ENCODE assay signal across 11 cellular contexts in the genomic region with DNA sequence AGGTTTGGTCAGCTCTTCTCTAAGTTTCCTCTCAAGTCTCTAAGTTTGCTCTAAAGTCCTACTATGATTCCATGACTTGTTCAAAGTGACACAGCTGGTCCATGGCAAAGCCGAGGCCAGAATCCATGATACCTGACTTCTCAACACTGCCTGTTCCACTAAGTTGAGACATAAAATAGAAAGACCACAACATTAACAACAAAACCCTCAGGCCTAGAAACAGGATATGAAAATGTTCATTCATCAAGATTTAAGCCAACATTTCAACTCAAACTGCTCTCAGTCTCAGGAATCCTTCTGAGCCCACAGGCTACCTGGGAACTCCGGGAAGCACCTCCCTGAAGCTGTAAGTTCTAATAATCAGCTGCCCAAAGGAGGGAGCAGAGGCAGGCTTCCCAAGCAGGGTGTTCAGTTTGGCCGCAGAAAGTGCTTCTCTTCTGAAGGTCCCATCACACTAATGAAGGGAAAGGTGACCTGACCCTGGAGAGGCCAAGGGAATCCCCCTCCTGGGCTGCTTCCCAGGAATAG.
DNase-seq lines count a peak whose midpoint lies in the region; ATAC-seq and TF ChIP-seq lines count a peak whose summit lies in the region.
"Had no signal": no experiment of that assay in that cellular context is flagged by ENCODE, and none has a peak within 500 bp of the region (broad histone marks: within the 10 kb centered on the region; RNA-seq: fewer than 3 reads in every experiment).

No MANE protein-coding gene starts in this region.

- no peak overlapping the region for H3K4me3 ChIP-seq in right atrium auricular region
- H3K4me3 ChIP-seq: BLaER1 had no signal

- H3K27me3 Mint-ChIP-seq in brain = no peaks in the 10 kb centered on the region
- no peaks in the 10 kb centered on the region for H3K27me3 Mint-ChIP-seq in natural killer cell (ENCODE audit: low read depth in 2 of 2)

- peaks cover 0 to 58% of the 10 kb centered on the region in 2 donors for H3K4me1 ChIP-seq in right atrium auricular region

- DNase-seq in right atrium auricular region (ENCODE audit: low spot score) = no peak
- DNase-seq in cardiac septum (ENCODE audit: low spot score) = no peak
- DNase-seq in natural killer cell = no peak
- no peak for DNase-seq in NCI-H524 treated with DMSO at 0.1 percent for 48 hours (lab: John Stamatoyannopoulos, UW)
- DNase-seq in stimulated activated CD4-positive, alpha-beta T cell treated with anti-CD3 and anti-CD28 coated beads, Interleukin-4, amount 100 ng/mL, for 24 hours = no peak
- DNase-seq: activated CD4-positive, alpha-beta T cell treated with anti-CD3 and anti-CD28 coated beads, Interleukin-2, amount 50 U/mL, for 48 hours; NCI-H82 had no signal

- peak overlapping the region; percentile 84 to 93 for H3K27ac ChIP-seq in right atrium auricular region
- H3K27ac ChIP-seq: BLaER1 had no signal

- peak overlapping the region in 4 of 5 experiments; percentile 92 to 98 (median 95) for H3K27ac Mint-ChIP-seq in brain
- peak overlapping the region; percentile 90 to 99 for H3K27ac Mint-ChIP-seq in natural killer cell

- H3K4me3 Mint-ChIP-seq in brain = no peak overlapping the region
- peak overlapping the region; percentile 80 for H3K4me3 Mint-ChIP-seq in natural killer cell

- ATAC-seq in natural killer cell = no peak
- no peak for ATAC-seq in esophagus mucosa
- no peak for ATAC-seq in HG03175 (IDR thresholded peaks at IDR 0.05; ENCODE audit: unreplicated experiment)

- H3K4me1 Mint-ChIP-seq in brain (peaks cover 61% of the 10 kb centered on the region), natural killer cell (peaks cover 86 to 90% of the 10 kb centered on the region in 2 donors)

- peaks cover 12% of the 10 kb centered on the region for H3K36me3 ChIP-seq in right atrium auricular region

- TF ChIP-seq CTCF in right atrium auricular region (IDR thresholded peaks at IDR 0.05) (no peak), brain (conservative IDR thresholded peaks at IDR 0.05) (no peak), natural killer cell (IDR thresholded peaks at IDR 0.05) (no peak)

- H3K9me3 ChIP-seq in right atrium auricular region = no peaks in the 10 kb centered on the region
- H3K9me3 ChIP-seq: BLaER1 had no signal

- H3K36me3 Mint-ChIP-seq in brain (peaks cover 50% of the 10 kb centered on the region), natural killer cell (no peaks in the 10 kb centered on the region)

- H3K27me3 ChIP-seq in right atrium auricular region = no peaks in the 10 kb centered on the region
- H3K27me3 ChIP-seq: BLaER1 had no signal

- H3K9me3 Mint-ChIP-seq in brain (no peaks in the 10 kb centered on the region), natural killer cell (no peaks in the 10 kb centered on the region)

- intact Hi-C loops in cardiac septum (cut with DNase I) (no loop called here), natural killer cell (cut with micrococcal nuclease) (loop anchor here (1.0 to 5.0 kb wide), 2 partner anchors 8 to 37 kb away; no protein-coding TSS in a partner anchor)
